In the genomic region with DNA sequence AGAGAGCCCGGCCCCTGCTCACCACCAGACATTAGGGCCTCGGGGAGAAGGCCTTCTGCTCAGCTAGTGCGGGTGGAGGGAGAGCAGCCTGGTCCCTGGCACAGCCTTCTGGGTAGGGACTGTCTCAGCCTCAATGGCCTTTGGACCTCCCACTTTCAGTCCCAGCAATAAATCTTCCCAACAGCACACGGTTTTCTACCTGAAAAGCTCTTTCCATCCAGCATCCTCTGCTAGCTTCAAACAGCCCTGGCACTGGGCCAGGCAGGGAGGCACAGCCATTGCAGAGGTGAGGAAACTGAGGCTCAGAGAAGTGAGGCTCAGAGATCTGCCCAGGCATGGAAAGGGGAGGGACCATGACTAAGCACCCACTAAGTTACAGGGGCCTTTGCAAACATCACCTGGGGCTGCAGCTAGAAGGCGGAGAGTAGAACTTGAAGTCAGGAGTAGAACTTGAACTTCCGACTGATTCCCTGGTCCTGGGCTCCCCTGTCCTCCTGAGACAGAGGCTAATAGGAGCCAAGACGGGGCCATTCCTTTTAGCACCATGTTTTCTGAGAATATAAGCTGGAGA, we compare ENCODE assay signal across 1 cellular context.
TF ChIP-seq lines count a peak whose summit lies in the region.

No MANE protein-coding gene starts in this region.

TF ChIP-seq in GM23338, 12 proteins besides CTCF, POLR2A, EP300 and RAD21 (continued from another document):
- TF ChIP-seq, protein P1, sequence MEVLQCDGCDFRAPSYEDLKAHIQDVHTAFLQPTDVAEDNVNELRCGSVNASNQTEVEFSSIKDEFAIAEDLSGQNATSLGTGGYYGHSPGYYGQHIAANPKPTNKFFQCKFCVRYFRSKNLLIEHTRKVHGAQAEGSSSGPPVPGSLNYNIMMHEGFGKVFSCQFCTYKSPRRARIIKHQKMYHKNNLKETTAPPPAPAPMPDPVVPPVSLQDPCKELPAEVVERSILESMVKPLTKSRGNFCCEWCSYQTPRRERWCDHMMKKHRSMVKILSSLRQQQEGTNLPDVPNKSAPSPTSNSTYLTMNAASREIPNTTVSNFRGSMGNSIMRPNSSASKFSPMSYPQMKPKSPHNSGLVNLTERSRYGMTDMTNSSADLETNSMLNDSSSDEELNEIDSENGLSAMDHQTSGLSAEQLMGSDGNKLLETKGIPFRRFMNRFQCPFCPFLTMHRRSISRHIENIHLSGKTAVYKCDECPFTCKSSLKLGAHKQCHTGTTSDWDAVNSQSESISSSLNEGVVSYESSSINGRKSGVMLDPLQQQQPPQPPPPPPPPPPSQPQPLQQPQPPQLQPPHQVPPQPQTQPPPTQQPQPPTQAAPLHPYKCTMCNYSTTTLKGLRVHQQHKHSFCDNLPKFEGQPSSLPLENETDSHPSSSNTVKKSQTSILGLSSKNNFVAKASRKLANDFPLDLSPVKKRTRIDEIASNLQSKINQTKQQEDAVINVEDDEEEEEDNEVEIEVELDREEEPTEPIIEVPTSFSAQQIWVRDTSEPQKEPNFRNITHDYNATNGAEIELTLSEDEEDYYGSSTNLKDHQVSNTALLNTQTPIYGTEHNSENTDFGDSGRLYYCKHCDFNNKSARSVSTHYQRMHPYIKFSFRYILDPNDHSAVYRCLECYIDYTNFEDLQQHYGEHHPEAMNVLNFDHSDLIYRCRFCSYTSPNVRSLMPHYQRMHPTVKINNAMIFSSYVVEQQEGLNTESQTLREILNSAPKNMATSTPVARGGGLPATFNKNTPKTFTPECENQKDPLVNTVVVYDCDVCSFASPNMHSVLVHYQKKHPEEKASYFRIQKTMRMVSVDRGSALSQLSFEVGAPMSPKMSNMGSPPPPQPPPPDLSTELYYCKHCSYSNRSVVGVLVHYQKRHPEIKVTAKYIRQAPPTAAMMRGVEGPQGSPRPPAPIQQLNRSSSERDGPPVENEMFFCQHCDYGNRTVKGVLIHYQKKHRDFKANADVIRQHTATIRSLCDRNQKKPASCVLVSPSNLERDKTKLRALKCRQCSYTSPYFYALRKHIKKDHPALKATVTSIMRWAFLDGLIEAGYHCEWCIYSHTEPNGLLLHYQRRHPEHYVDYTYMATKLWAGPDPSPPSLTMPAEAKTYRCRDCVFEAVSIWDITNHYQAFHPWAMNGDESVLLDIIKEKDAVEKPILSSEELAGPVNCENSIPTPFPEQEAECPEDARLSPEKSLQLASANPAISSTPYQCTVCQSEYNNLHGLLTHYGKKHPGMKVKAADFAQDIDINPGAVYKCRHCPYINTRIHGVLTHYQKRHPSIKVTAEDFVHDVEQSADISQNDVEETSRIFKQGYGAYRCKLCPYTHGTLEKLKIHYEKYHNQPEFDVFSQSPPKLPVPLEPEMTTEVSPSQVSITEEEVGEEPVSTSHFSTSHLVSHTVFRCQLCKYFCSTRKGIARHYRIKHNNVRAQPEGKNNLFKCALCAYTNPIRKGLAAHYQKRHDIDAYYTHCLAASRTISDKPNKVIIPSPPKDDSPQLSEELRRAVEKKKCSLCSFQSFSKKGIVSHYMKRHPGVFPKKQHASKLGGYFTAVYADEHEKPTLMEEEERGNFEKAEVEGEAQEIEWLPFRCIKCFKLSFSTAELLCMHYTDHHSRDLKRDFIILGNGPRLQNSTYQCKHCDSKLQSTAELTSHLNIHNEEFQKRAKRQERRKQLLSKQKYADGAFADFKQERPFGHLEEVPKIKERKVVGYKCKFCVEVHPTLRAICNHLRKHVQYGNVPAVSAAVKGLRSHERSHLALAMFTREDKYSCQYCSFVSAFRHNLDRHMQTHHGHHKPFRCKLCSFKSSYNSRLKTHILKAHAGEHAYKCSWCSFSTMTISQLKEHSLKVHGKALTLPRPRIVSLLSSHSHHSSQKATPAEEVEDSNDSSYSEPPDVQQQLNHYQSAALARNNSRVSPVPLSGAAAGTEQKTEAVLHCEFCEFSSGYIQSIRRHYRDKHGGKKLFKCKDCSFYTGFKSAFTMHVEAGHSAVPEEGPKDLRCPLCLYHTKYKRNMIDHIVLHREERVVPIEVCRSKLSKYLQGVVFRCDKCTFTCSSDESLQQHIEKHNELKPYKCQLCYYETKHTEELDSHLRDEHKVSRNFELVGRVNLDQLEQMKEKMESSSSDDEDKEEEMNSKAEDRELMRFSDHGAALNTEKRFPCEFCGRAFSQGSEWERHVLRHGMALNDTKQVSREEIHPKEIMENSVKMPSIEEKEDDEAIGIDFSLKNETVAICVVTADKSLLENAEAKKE (CRISPR knock-in tag; IDR thresholded peaks at IDR 0.05) = no peak
- TF ChIP-seq CREB1 (CRISPR knock-in tag; IDR thresholded peaks at IDR 0.05; ENCODE audit: low read depth) = no peak
- TF ChIP-seq, protein P2, sequence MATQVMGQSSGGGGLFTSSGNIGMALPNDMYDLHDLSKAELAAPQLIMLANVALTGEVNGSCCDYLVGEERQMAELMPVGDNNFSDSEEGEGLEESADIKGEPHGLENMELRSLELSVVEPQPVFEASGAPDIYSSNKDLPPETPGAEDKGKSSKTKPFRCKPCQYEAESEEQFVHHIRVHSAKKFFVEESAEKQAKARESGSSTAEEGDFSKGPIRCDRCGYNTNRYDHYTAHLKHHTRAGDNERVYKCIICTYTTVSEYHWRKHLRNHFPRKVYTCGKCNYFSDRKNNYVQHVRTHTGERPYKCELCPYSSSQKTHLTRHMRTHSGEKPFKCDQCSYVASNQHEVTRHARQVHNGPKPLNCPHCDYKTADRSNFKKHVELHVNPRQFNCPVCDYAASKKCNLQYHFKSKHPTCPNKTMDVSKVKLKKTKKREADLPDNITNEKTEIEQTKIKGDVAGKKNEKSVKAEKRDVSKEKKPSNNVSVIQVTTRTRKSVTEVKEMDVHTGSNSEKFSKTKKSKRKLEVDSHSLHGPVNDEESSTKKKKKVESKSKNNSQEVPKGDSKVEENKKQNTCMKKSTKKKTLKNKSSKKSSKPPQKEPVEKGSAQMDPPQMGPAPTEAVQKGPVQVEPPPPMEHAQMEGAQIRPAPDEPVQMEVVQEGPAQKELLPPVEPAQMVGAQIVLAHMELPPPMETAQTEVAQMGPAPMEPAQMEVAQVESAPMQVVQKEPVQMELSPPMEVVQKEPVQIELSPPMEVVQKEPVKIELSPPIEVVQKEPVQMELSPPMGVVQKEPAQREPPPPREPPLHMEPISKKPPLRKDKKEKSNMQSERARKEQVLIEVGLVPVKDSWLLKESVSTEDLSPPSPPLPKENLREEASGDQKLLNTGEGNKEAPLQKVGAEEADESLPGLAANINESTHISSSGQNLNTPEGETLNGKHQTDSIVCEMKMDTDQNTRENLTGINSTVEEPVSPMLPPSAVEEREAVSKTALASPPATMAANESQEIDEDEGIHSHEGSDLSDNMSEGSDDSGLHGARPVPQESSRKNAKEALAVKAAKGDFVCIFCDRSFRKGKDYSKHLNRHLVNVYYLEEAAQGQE (IDR thresholded peaks at IDR 0.05; ENCODE audit: unreplicated experiment) = no peak
TF ChIP-seq in GM23338: peak in this region for 0.
